ENCODE assay signal across 13 cellular contexts in the genomic region with DNA sequence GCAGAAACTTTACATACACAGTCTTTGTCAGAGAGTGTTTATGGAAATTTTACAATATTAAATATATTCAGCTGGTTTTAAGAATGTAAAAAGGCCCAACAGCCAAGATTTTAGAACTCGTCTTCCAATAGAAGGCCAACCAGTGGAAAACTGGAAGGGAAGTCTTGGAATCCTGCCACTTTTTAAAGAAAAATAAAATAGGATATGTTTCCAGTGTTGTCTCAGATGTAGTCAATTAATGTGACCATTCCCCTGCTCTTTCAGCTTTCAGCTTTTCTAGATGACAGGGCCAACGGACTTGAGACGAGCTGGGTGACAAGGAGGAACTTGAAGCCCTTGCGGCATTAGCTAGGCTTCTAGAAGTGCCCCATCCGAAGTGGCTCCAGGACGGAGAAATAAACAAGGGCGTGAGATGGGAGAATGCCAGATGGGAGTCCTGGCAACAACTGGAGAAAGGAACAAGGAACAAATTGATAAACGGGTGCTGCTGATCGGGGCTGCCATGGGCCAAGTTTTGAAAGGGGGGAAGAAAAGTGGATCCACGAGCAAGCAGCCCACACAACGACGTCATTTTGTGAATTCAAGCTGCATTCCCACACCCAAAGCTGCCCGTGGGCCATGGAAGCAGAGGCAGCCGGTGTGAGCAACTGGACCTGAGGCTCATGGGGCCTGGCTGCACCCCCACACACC. TPM values are rescaled to one million over a fixed set of nuclear protein-coding genes. Genes with fewer than 3 reads are reported as not detected.
A peak's percentile ranks its signal among the peaks of the same experiment; 100 is the strongest.
DNase-seq lines count a peak whose midpoint lies in the region; FAIRE-seq and TF ChIP-seq lines count a peak whose summit lies in the region.
"Had no signal": no experiment of that assay in that cellular context is flagged by ENCODE, and none has a peak within 500 bp of the region (broad histone marks: within the 10 kb centered on the region; RNA-seq: fewer than 3 reads in every experiment).

No MANE protein-coding gene starts in this region.

- DNase-seq in EH (ENCODE audit: low read depth) (peak; percentile 52), dermis blood vessel endothelial cell (peak; percentile 36), keratinocyte (ENCODE audit: low read depth, low spot score) (no peak), sigmoid colon (peak; percentile 77), BE2C (no peak), NCI-H82 (lab: John Stamatoyannopoulos, UW) (no peak), NCI-H82 treated with DMSO at 0.1 percent for 48 hours (lab: John Stamatoyannopoulos, UW; ENCODE audit: unreplicated experiment) (no peak)
- no peak for DNase-seq in activated CD4-positive, alpha-beta T cell treated with anti-CD3 and anti-CD28 coated beads, Interleukin-2, amount 50 U/mL, for 48 hours
- DNase-seq: activated naive CD4-positive, alpha-beta T cell; CD4-positive, alpha-beta memory T cell; erythroblast; SJCRH30; stimulated activated CD4-positive, alpha-beta T cell treated with anti-CD3 and anti-CD28 coated beads, Interleukin-4, amount 100 ng/mL, for 24 hours had no signal

- H3K9ac ChIP-seq in keratinocyte (ENCODE audit: control insufficient read depth, extremely low read depth, insufficient read depth, low read length), result peak overlapping the region; percentile 8

- H4K20me1 ChIP-seq in keratinocyte (ENCODE audit: control insufficient read depth, extremely low read depth, insufficient read depth, low read length), result peaks cover 36% of the 10 kb centered on the region

- no peak for TF ChIP-seq EP300 in sigmoid colon (IDR thresholded peaks at IDR 0.05)

- H3K4me1 ChIP-seq in keratinocyte (ENCODE audit: control insufficient read depth, extremely low read depth, insufficient read depth, low read length), result peaks cover 26% of the 10 kb centered on the region
- peaks cover 0 to 81% (median 67%) of the 10 kb centered on the region in 4 donors for H3K4me1 ChIP-seq in sigmoid colon
- H3K4me1 ChIP-seq in BE2C, result no peaks in the 10 kb centered on the region

- FAIRE-seq in keratinocyte (lab: Jason Lieb, UNC), result no peak

- TF ChIP-seq POLR2A in sigmoid colon (IDR thresholded peaks at IDR 0.05), result no peak

- peaks cover 12 to 13% of the 10 kb centered on the region in 2 experiments for H3K36me3 ChIP-seq in keratinocyte (ENCODE audit: control insufficient read depth in 2 of 2, extremely low read depth in 1 of 2, insufficient read depth in 2 of 2, low read length in 2 of 2)
- H3K36me3 ChIP-seq in sigmoid colon, result peaks cover 0 to 7% (median 0%) of the 10 kb centered on the region in 4 donors
- H3K36me3 ChIP-seq in BE2C, result peaks cover 2% of the 10 kb centered on the region

- TF ChIP-seq CTCF in keratinocyte (optimal IDR thresholded peaks at IDR 0.05 in 1 of 3, IDR thresholded peaks at IDR 0.05 in 1 of 3, conservative IDR thresholded peaks at IDR 0.05 in 1 of 3; ENCODE audit: extremely low read depth in 1 of 3, insufficient read depth in 2 of 3, low read length in 3 of 3), result no peak
- no peak for TF ChIP-seq CTCF in sigmoid colon (IDR thresholded peaks at IDR 0.05)
- no peak for TF ChIP-seq CTCF in BE2C (IDR thresholded peaks at IDR 0.05; ENCODE audit: low read depth, low read length)

- H3K4me2 ChIP-seq in keratinocyte (ENCODE audit: control insufficient read depth, extremely low read depth, insufficient read depth, low read depth, low read length), result no peak overlapping the region

- intact Hi-C loops in sigmoid colon (cut with DNase I), result no loop called here

- H3K79me2 ChIP-seq in keratinocyte (ENCODE audit: control insufficient read depth, insufficient read depth, low read length), result peaks cover 99% of the 10 kb centered on the region

- peaks cover 4% of the 10 kb centered on the region for H3K9me1 ChIP-seq in keratinocyte (ENCODE audit: control insufficient read depth, extremely low read depth, insufficient read depth, low read length)

- H3K27ac ChIP-seq in keratinocyte (ENCODE audit: control insufficient read depth, insufficient read depth, low read length) (no peak overlapping the region), sigmoid colon (peak overlapping the region; percentile 63 to 75 (median 64))
- H3K27ac ChIP-seq: SJCRH30 had no signal

- H3K9me3 ChIP-seq in keratinocyte (ENCODE audit: control insufficient read depth, low read depth, low read length) (no peaks in the 10 kb centered on the region), sigmoid colon (no peaks in the 10 kb centered on the region), BE2C (no peaks in the 10 kb centered on the region)
- H3K9me3 ChIP-seq: SJCRH30 had no signal

- dilution Hi-C loops in keratinocyte (cut with MboI; ENCODE audit: extremely low pct_ligation_motif_present, low sequenced_read_pairs), result no loop called here

- no peak overlapping the region for H2AFZ ChIP-seq in keratinocyte (ENCODE audit: control insufficient read depth, low read length)

- H3K27me3 ChIP-seq in keratinocyte (ENCODE audit: control insufficient read depth, extremely low read depth, insufficient read depth, low read length), result no peaks in the 10 kb centered on the region
- H3K27me3 ChIP-seq in sigmoid colon, result no peaks in the 10 kb centered on the region
- no peaks in the 10 kb centered on the region for H3K27me3 ChIP-seq in BE2C
- H3K27me3 ChIP-seq: SJCRH30 had no signal

- H3K4me3 ChIP-seq in keratinocyte (ENCODE audit: control insufficient read depth in 2 of 3, extremely low read depth in 1 of 3, insufficient read depth in 2 of 3, low read depth in 1 of 3, low read length in 3 of 3), result no peak overlapping the region
- no peak overlapping the region for H3K4me3 ChIP-seq in sigmoid colon
- H3K4me3 ChIP-seq in BE2C (ENCODE audit: low read depth, low read length), result no peak overlapping the region
- H3K4me3 ChIP-seq: SJCRH30 had no signal

- 20 to 57% methylated on average over 14 of the region's 14 CpGs for WGBS in sigmoid colon, 2 donors

RNA-seq across cellular contexts. Expression of a gene that starts 42.3 kb away (rescaled TPM):
- total RNA-seq in dermis blood vessel endothelial cell, result 112 and 148 TPM in 2 replicates
- polyA plus RNA-seq in keratinocyte, result 64.4 to 116 TPM (median 76.0 TPM) in 3 replicates
- 23.8 TPM for polyA plus RNA-seq in keratinocyte (2011; ENCODE audit: low read depth)
- 65.8 and 80.6 TPM in 2 replicates for polyA plus RNA-seq in keratinocyte (2011; cell fraction: cytosol; rRNA removed)
- polyA plus RNA-seq in keratinocyte (2011; cell fraction: nucleus; rRNA removed), result 92.7 and 95.9 TPM in 2 replicates
- polyA plus RNA-seq in keratinocyte (2012; ENCODE audit: low replicate concordance), result 37.8 and 86.0 TPM in 2 replicates
- 78.7 to 223 TPM (median 113 TPM) in 3 replicates for polyA minus RNA-seq in keratinocyte
- polyA minus RNA-seq in keratinocyte (2011; cell fraction: cytosol; rRNA and poly(A)+ RNA removed), result 139 TPM
- 72.5 and 86.6 TPM in 2 replicates for polyA minus RNA-seq in keratinocyte (2011; cell fraction: nucleus; rRNA and poly(A)+ RNA removed)
- 10 to 100 TPM; 31.2 to 57.1 (median 47.5) TPM for total RNA-seq in sigmoid colon
- 10 to 100 TPM; 49.9 to 62.4 (median 52.0) TPM for polyA plus RNA-seq in sigmoid colon
- 99.8 TPM for polyA plus RNA-seq in BE2C (2012; ENCODE audit: insufficient read depth, insufficient read length, low read depth)

Comparison
In these comparisons a context has a peak if more than half of its experiments do, and no peak if none do; other contexts are left out.
1. DNase-seq: peak in EH (single experiment), dermis blood vessel endothelial cell (single experiment) and sigmoid colon (single experiment); none in keratinocyte (single experiment), BE2C (single experiment), NCI-H82 (single experiment), NCI-H82 treated with DMSO at 0.1 percent for 48 hours (single experiment) and activated CD4-positive, alpha-beta T cell treated with anti-CD3 and anti-CD28 coated beads, Interleukin-2, amount 50 U/mL, for 48 hours (0 of 2).